16 cellular contexts compared by ENCODE assay signal in the genomic region with DNA sequence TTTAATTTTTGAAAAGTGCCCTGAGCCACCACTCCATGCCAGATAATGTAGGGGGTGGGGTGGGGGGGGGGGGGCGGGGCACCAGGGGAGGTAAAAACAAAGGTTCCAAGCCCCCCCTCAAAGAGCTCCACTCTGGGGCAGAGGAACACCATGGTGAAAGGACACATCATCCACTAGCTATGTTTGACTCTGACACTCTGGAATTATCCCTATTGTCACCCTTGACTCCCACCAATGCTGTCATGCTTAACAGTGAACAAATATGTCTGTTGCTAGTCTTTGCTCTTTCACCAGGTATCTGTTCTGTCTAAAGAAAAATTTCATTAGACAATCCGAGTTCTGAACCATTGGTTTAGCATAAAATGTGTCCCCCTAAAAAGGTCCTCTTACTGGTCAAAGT.
DNase-seq lines count a peak whose midpoint lies in the region; ATAC-seq, FAIRE-seq and TF ChIP-seq lines count a peak whose summit lies in the region.
"Had no signal": no experiment of that assay in that cellular context is flagged by ENCODE, and none has a peak within 500 bp of the region (broad histone marks: within the 10 kb centered on the region; RNA-seq: fewer than 3 reads in every experiment).

No MANE protein-coding gene starts in this region.

- no peak for TF ChIP-seq EP300 in transverse colon (IDR thresholded peaks at IDR 0.05; ENCODE audit: low read depth)

- DNase-seq in HTR-8/SVneo (ENCODE audit: insufficient read length, low spot score) (peak; percentile 10), brain microvascular endothelial cell (peak; percentile 9), myocyte (ENCODE audit: low read depth) (peak; percentile 31), transverse colon (no peak), aorta (no peak), T-helper 1 cell (no peak), ecto neural progenitor cell (ENCODE audit: low spot score) (no peak)
- DNase-seq: activated CD4-positive, CD25-positive, alpha-beta regulatory T cell; activated CD8-positive, alpha-beta memory T cell treated with anti-CD3 and anti-CD28 coated beads, Interleukin-2, amount 50 U/mL, for 4 hours; naive thymus-derived CD8-positive, alpha-beta T cell; NCI-H2107; NCI-H774; Peyer's patch; right cardiac atrium had no signal

- in situ Hi-C loops in brain microvascular endothelial cell (cut with HindIII; ENCODE audit: low pct_ligation_motif_present, low sequenced_read_pairs) (no loop called here), transverse colon (cut with MboI; ENCODE audit: low pct_ligation_motif_present in 1 of 4, low pct_unique_long_range_greater_than_20kb in 1 of 4, low sequenced_read_pairs in 3 of 4) (no loop called here)

- H3K9me3 ChIP-seq in transverse colon (no peaks in the 10 kb centered on the region), aorta (ENCODE audit: control insufficient read depth, low read length) (no peaks in the 10 kb centered on the region)
- H3K9me3 ChIP-seq: Peyer's patch, testis had no signal

- H3K4me3 ChIP-seq in brain microvascular endothelial cell (ENCODE audit: low read depth, low read length) (no peak overlapping the region), transverse colon (no peak overlapping the region), aorta (ENCODE audit: low read length in 2 of 2) (no peak overlapping the region)
- H3K4me3 ChIP-seq: Peyer's patch, testis had no signal

- no peak for ATAC-seq in aorta (ENCODE audit: low FRiP score)
- no peak for ATAC-seq in HG03439 (IDR thresholded peaks at IDR 0.05; ENCODE audit: unreplicated experiment)
- ATAC-seq: naive thymus-derived CD8-positive, alpha-beta T cell had no signal

- TF ChIP-seq CTCF in brain microvascular endothelial cell (IDR thresholded peaks at IDR 0.05; ENCODE audit: low read depth, low read length, missing control alignments) = no peak
- TF ChIP-seq CTCF in transverse colon (IDR thresholded peaks at IDR 0.05) = no peak

- peak overlapping the region; percentile 9 for H3K27ac ChIP-seq in brain microvascular endothelial cell
- H3K27ac ChIP-seq in transverse colon = peak overlapping the region in 3 of 4 donors; percentile 55 to 63 (median 56)
- no peak overlapping the region for H3K27ac ChIP-seq in aorta (ENCODE audit: low read depth in 1 of 2, low read length in 2 of 2)
- H3K27ac ChIP-seq: Peyer's patch, testis had no signal

- no peaks in the 10 kb centered on the region for H3K36me3 ChIP-seq in brain microvascular endothelial cell (replicated peaks)
- no peaks in the 10 kb centered on the region for H3K36me3 ChIP-seq in transverse colon
- no peaks in the 10 kb centered on the region for H3K36me3 ChIP-seq in aorta (ENCODE audit: control insufficient read depth in 1 of 2, insufficient read depth in 2 of 2, low read length in 1 of 2)
- H3K36me3 ChIP-seq: Peyer's patch had no signal

- intact Hi-C loops in transverse colon (cut with DNase I; ENCODE audit: low total_unique reads) (no loop called here), aorta (cut with DNase I) (no loop called here)

- H3K4me1 ChIP-seq in transverse colon (no peaks in the 10 kb centered on the region), aorta (ENCODE audit: control insufficient read depth in 1 of 2, insufficient read depth in 2 of 2, low read length in 2 of 2) (no peaks in the 10 kb centered on the region)
- H3K4me1 ChIP-seq: Peyer's patch, testis had no signal

- no peak for FAIRE-seq in HTR-8/SVneo (lab: Jason Lieb, UNC)

- no peak for TF ChIP-seq POLR2A in transverse colon (IDR thresholded peaks at IDR 0.05)

- WGBS in transverse colon (ENCODE audit: low coverage in 1 of 2), 2 donors = 56 to 80% methylated on average over 1 to 2 of the region's 2 CpGs
- WGBS in aorta, 2 donors = 70 to 79% methylated on average over 1 to 2 of the region's 2 CpGs

- H3K27me3 ChIP-seq in brain microvascular endothelial cell (replicated peaks) = no peaks in the 10 kb centered on the region
- H3K27me3 ChIP-seq in transverse colon = no peaks in the 10 kb centered on the region
- no peaks in the 10 kb centered on the region for H3K27me3 ChIP-seq in aorta (ENCODE audit: control insufficient read depth in 1 of 2, insufficient read depth in 2 of 2, low read length in 1 of 2)
- H3K27me3 ChIP-seq: Peyer's patch, testis had no signal

Comparison
In these comparisons a context has a peak if more than half of its experiments do, and no peak if none do; other contexts are left out.
1. DNase-seq: peak in HTR-8/SVneo (single experiment), brain microvascular endothelial cell (single experiment) and myocyte (single experiment); none in transverse colon (single experiment), aorta (0 of 2), T-helper 1 cell (0 of 5) and ecto neural progenitor cell (single experiment).
2. H3K27ac ChIP-seq: peak in brain microvascular endothelial cell (single experiment) and transverse colon (3 of 4); none in aorta (0 of 2).